In genomic region chr6:105873799-105874198, GRCh38 we compare ENCODE assay signal across 19 cellular contexts.
"Had no signal": no experiment of that assay in that cellular context is flagged by ENCODE, and none has a peak within 500 bp of the region (broad histone marks: within the 10 kb centered on the region; RNA-seq: fewer than 3 reads in every experiment).

No MANE protein-coding gene starts in this region.

- H3K27ac Mint-ChIP-seq: activated CD8-positive, alpha-beta memory T cell treated with anti-CD3 and anti-CD28 coated beads, Interleukin-2, amount 10 ng/mL, durations not matched to agents 7 days and 5 days; activated naive CD8-positive, alpha-beta T cell treated with anti-CD3 and anti-CD28 coated beads for 36 hours; naive thymus-derived CD8-positive, alpha-beta T cell had no signal

- H3K9me3 Mint-ChIP-seq: activated naive CD8-positive, alpha-beta T cell treated with anti-CD3 and anti-CD28 coated beads for 36 hours; naive thymus-derived CD8-positive, alpha-beta T cell had no signal

- H3K4me3 ChIP-seq: body of pancreas, colonic mucosa, left ventricle myocardium inferior, mucosa of descending colon, tibial nerve had no signal

- DNase-seq: activated CD8-positive, alpha-beta memory T cell treated with anti-CD3 and anti-CD28 coated beads, Interleukin-2, amount 10 ng/mL, durations not matched to agents 7 days and 5 days; activated gamma-delta T cell treated with Interleukin-2 at 50 U/mL for 16 hours; activated naive CD8-positive, alpha-beta T cell treated with anti-CD3 and anti-CD28 coated beads for 36 hours; activated T-cell treated with anti-CD3 and anti-CD28 coated beads, Interleukin-2, amount 50 U/mL, for 48 hours; amygdala; body of pancreas; caudate nucleus; colonic mucosa; hypothalamus; kidney; left ventricle myocardium inferior; mucosa of descending colon; naive thymus-derived CD8-positive, alpha-beta T cell; posterior cingulate gyrus; retina; stimulated activated naive CD4-positive, alpha-beta T cell; substantia nigra had no signal

- H3K4me3 Mint-ChIP-seq: activated CD8-positive, alpha-beta memory T cell treated with anti-CD3 and anti-CD28 coated beads, Interleukin-2, amount 10 ng/mL, durations not matched to agents 7 days and 5 days; activated naive CD8-positive, alpha-beta T cell treated with anti-CD3 and anti-CD28 coated beads for 36 hours; naive thymus-derived CD8-positive, alpha-beta T cell had no signal

- H3K27me3 ChIP-seq: body of pancreas, tibial nerve had no signal

- H3K27ac ChIP-seq: body of pancreas, colonic mucosa, left ventricle myocardium inferior had no signal

- H3K4me1 ChIP-seq: colonic mucosa, left ventricle myocardium inferior had no signal

- ATAC-seq: body of pancreas; esophagus mucosa; mucosa of descending colon; naive thymus-derived CD8-positive, alpha-beta T cell had no signal

- H3K36me3 Mint-ChIP-seq: activated naive CD8-positive, alpha-beta T cell treated with anti-CD3 and anti-CD28 coated beads for 36 hours had no signal

- H3K36me3 ChIP-seq: colonic mucosa, left ventricle myocardium inferior, tibial nerve had no signal

- FAIRE-seq: kidney had no signal

- H3K9me3 ChIP-seq: body of pancreas, colonic mucosa, left ventricle myocardium inferior, mucosa of descending colon, tibial nerve had no signal
